ENCODE assay signal across 23 cellular contexts in genomic region chr6:79649016-79649415, GRCh38.
"Had no signal": no experiment of that assay in that cellular context is flagged by ENCODE, and none has a peak within 500 bp of the region (broad histone marks: within the 10 kb centered on the region; RNA-seq: fewer than 3 reads in every experiment).

No MANE protein-coding gene starts in this region.

- H3K4me3 ChIP-seq: coronary artery, dorsolateral prefrontal cortex, gastroesophageal sphincter, ovary, SK-N-MC, smooth muscle cell, vagina had no signal

- H3K9me3 ChIP-seq: gastroesophageal sphincter, ovary, vagina had no signal

- ATAC-seq: activated CD4-positive, alpha-beta T cell treated with anti-CD3 and anti-CD28 coated beads for 36 hours; effector memory CD8-positive, alpha-beta T cell; gastroesophageal sphincter; naive thymus-derived CD4-positive, alpha-beta T cell; stimulated activated memory B cell treated with anti-CD40 and anti-IgM and Interleukin-4, amounts not matched to agents 10 μg/mL and 1 μg/mL and 100 μg/mL, for 72 hours had no signal

- H3K4me1 ChIP-seq: vagina had no signal

- H3K27me3 ChIP-seq: dorsolateral prefrontal cortex, gastroesophageal sphincter, ovary, vagina had no signal

- DNase-seq: activated CD4-positive, alpha-beta T cell treated with anti-CD3 and anti-CD28 coated beads for 36 hours; activated CD4-positive, CD25-positive, alpha-beta regulatory T cell; activated effector memory CD4-positive, alpha-beta T cell treated with anti-CD3 and anti-CD28 coated beads, Interleukin-2, amount 50 U/mL, for 16 hours; activated naive CD4-positive, alpha-beta T cell treated with anti-CD3 and anti-CD28 coated beads for 36 hours; activated naive CD8-positive, alpha-beta T cell treated with anti-CD3 and anti-CD28 coated beads, Interleukin-2, amount 10 ng/mL, durations not matched to agents 7 days and 5 days; amniotic stem cell; cerebellar nuclear complex; dorsolateral prefrontal cortex; effector memory CD8-positive, alpha-beta T cell; erythroblast; kidney glomerular epithelial cell; mammary epithelial cell; naive thymus-derived CD4-positive, alpha-beta T cell; ovary; stimulated activated CD4-positive, alpha-beta T cell treated with anti-CD3 and anti-CD28 coated beads, Interleukin-1b, Interleukin-23, amount 100 ng/mL, for 48 hours; stimulated activated CD4-positive, alpha-beta T cell treated with anti-CD3 and anti-CD28 coated beads, Interleukin-4, amount 100 ng/mL, for 4 hours; stimulated activated CD8-positive, alpha-beta memory T cell treated with anti-CD3 and anti-CD28 coated beads, Interleukin-4, amount 100 ng/mL, for 48 hours had no signal

- H3K4me2 ChIP-seq: smooth muscle cell had no signal

- H3K36me3 ChIP-seq: gastroesophageal sphincter, ovary, vagina had no signal

- H3K27ac ChIP-seq: coronary artery, gastroesophageal sphincter, ovary, SK-N-MC, vagina had no signal
